Comparison of ENCODE assay signal across 40 cellular contexts in genomic region chr2:125638345-125638744, GRCh38.
"Had no signal": no experiment of that assay in that cellular context is flagged by ENCODE, and none has a peak within 500 bp of the region (broad histone marks: within the 10 kb centered on the region; RNA-seq: fewer than 3 reads in every experiment).

No MANE protein-coding gene starts in this region.

- H3K27ac Mint-ChIP-seq: activated naive CD4-positive, alpha-beta T cell treated with anti-CD3 and anti-CD28 coated beads for 36 hours; activated naive CD4-positive, alpha-beta T cell treated with anti-CD3 and anti-CD28 coated beads, Interleukin-2, amount 10 ng/mL, durations not matched to agents 7 days and 5 days; activated naive CD4-positive, alpha-beta T cell treated with anti-CD3 and anti-CD28 coated beads, Interleukin-2, amount 50 U/mL, for 24 hours; activated naive CD4-positive, alpha-beta T cell treated with anti-CD3 and anti-CD28 coated beads, Interleukin-2, amount 50 U/mL, for 72 hours; activated naive CD8-positive, alpha-beta T cell; activated naive CD8-positive, alpha-beta T cell treated with anti-CD3 and anti-CD28 coated beads for 36 hours; activated naive CD8-positive, alpha-beta T cell treated with anti-CD3 and anti-CD28 coated beads, Interleukin-2, amount 10 ng/mL, durations not matched to agents 7 days and 5 days; activated naive CD8-positive, alpha-beta T cell treated with anti-CD3 and anti-CD28 coated beads, Interleukin-2, amount 50 U/mL, for 24 hours; activated T-cell treated with anti-CD3 and anti-CD28 coated beads, Interleukin-2, amount 50 U/mL, for 24 hours; activated T-cell treated with anti-CD3 and anti-CD28 coated beads, Interleukin-2, amount 50 U/mL, for 72 hours; activated T-helper 1 cell treated with anti-CD3 and anti-CD28 coated beads, Interleukin-12 subunit alpha, Interleukin-12 subunit beta, Interleukin-2, Interleukin-4 antibody, amounts not matched to agents 30 ng/mL and 10 ng/mL and 1 ng/mL, durations not matched to agents 14 hours and 24 hours and 36 hours; activated T-helper 17 cell treated with anti-CD3 and anti-CD28 coated beads, Interleukin-2, amount 50 U/mL, for 72 hours; activated T-helper 2 cell treated with anti-CD3 and anti-CD28 coated beads, Interferon-gamma antibody, Interleukin-2, Interleukin-4, amounts not matched to agents 10 μg/mL and 5 μg/mL and 100 μg/mL, durations not matched to agents 14 hours and 24 hours and 36 hours; brain had no signal

- H3K27me3 Mint-ChIP-seq: activated naive CD4-positive, alpha-beta T cell treated with anti-CD3 and anti-CD28 coated beads, Interleukin-2, amount 10 ng/mL, durations not matched to agents 7 days and 5 days; activated naive CD4-positive, alpha-beta T cell treated with anti-CD3 and anti-CD28 coated beads, Interleukin-2, amount 50 U/mL, for 24 hours; activated naive CD8-positive, alpha-beta T cell; activated naive CD8-positive, alpha-beta T cell treated with anti-CD3 and anti-CD28 coated beads, Interleukin-2, amount 10 ng/mL, durations not matched to agents 7 days and 5 days; activated naive CD8-positive, alpha-beta T cell treated with anti-CD3 and anti-CD28 coated beads, Interleukin-2, amount 50 U/mL, for 24 hours; activated T-cell treated with anti-CD3 and anti-CD28 coated beads, Interleukin-2, amount 50 U/mL, for 24 hours; activated T-helper 17 cell treated with anti-CD3 and anti-CD28 coated beads, Interleukin-2, amount 50 U/mL, for 72 hours; brain; central memory CD8-positive, alpha-beta T cell had no signal

- FAIRE-seq: astrocyte, bronchial epithelial cell had no signal

- H3K9me3 Mint-ChIP-seq: activated naive CD4-positive, alpha-beta T cell treated with anti-CD3 and anti-CD28 coated beads for 36 hours; activated naive CD4-positive, alpha-beta T cell treated with anti-CD3 and anti-CD28 coated beads, Interleukin-2, amount 10 ng/mL, durations not matched to agents 7 days and 5 days; activated naive CD4-positive, alpha-beta T cell treated with anti-CD3 and anti-CD28 coated beads, Interleukin-2, amount 50 U/mL, for 24 hours; activated naive CD8-positive, alpha-beta T cell treated with anti-CD3 and anti-CD28 coated beads, Interleukin-2, amount 10 ng/mL, durations not matched to agents 7 days and 5 days; activated naive CD8-positive, alpha-beta T cell treated with anti-CD3 and anti-CD28 coated beads, Interleukin-2, amount 50 U/mL, for 24 hours; activated T-cell treated with anti-CD3 and anti-CD28 coated beads, Interleukin-2, amount 50 U/mL, for 4 hours; activated T-cell treated with anti-CD3 and anti-CD28 coated beads, Interleukin-2, amount 50 U/mL, for 72 hours; activated T-helper 2 cell treated with anti-CD3 and anti-CD28 coated beads, Interferon-gamma antibody, Interleukin-2, Interleukin-4, amounts not matched to agents 10 μg/mL and 5 μg/mL and 100 μg/mL, durations not matched to agents 14 hours and 24 hours and 36 hours; central memory CD8-positive, alpha-beta T cell had no signal

- ATAC-seq: activated naive CD4-positive, alpha-beta T cell treated with anti-CD3 and anti-CD28 coated beads, Interleukin-2, amount 50 U/mL, for 72 hours; activated naive CD8-positive, alpha-beta T cell treated with anti-CD3 and anti-CD28 coated beads, Interleukin-2, amount 50 U/mL, for 24 hours; activated T-cell treated with anti-CD3 and anti-CD28 coated beads, Interleukin-2, amount 50 U/mL, for 4 hours; activated T-cell treated with anti-CD3 and anti-CD28 coated beads, Interleukin-2, amount 50 U/mL, for 72 hours; activated T-helper 17 cell treated with anti-CD3 and anti-CD28 coated beads, Interleukin-2, amount 50 U/mL, for 72 hours; body of pancreas had no signal

- H3K27ac ChIP-seq: adrenal gland, ascending aorta, body of pancreas, brain microvascular endothelial cell, breast epithelium, cardiac muscle cell had no signal

- H3K36me3 ChIP-seq: adrenal gland, ascending aorta, brain microvascular endothelial cell, breast epithelium, cardiac muscle cell had no signal

- H3K27me3 ChIP-seq: adrenal gland, ascending aorta, body of pancreas, brain microvascular endothelial cell, breast epithelium, cardiac muscle cell had no signal

- H3K4me3 Mint-ChIP-seq: activated naive CD4-positive, alpha-beta T cell treated with anti-CD3 and anti-CD28 coated beads for 36 hours; activated naive CD4-positive, alpha-beta T cell treated with anti-CD3 and anti-CD28 coated beads, Interleukin-2, amount 10 ng/mL, durations not matched to agents 7 days and 5 days; activated naive CD4-positive, alpha-beta T cell treated with anti-CD3 and anti-CD28 coated beads, Interleukin-2, amount 50 U/mL, for 24 hours; activated naive CD8-positive, alpha-beta T cell; activated naive CD8-positive, alpha-beta T cell treated with anti-CD3 and anti-CD28 coated beads for 36 hours; activated naive CD8-positive, alpha-beta T cell treated with anti-CD3 and anti-CD28 coated beads, Interleukin-2, amount 10 ng/mL, durations not matched to agents 7 days and 5 days; activated naive CD8-positive, alpha-beta T cell treated with anti-CD3 and anti-CD28 coated beads, Interleukin-2, amount 50 U/mL, for 24 hours; activated T-cell treated with anti-CD3 and anti-CD28 coated beads, Interleukin-2, amount 50 U/mL, for 24 hours; activated T-cell treated with anti-CD3 and anti-CD28 coated beads, Interleukin-2, amount 50 U/mL, for 4 hours; activated T-cell treated with anti-CD3 and anti-CD28 coated beads, Interleukin-2, amount 50 U/mL, for 72 hours; activated T-helper 1 cell treated with anti-CD3 and anti-CD28 coated beads, Interleukin-12 subunit alpha, Interleukin-12 subunit beta, Interleukin-2, Interleukin-4 antibody, amounts not matched to agents 30 ng/mL and 10 ng/mL and 1 ng/mL, durations not matched to agents 14 hours and 24 hours and 36 hours; activated T-helper 17 cell treated with anti-CD3 and anti-CD28 coated beads, Interleukin-2, amount 50 U/mL, for 72 hours; brain; central memory CD8-positive, alpha-beta T cell had no signal

- H3K9me3 ChIP-seq: adrenal gland, ascending aorta, body of pancreas, breast epithelium had no signal

- H3K36me3 Mint-ChIP-seq: activated naive CD4-positive, alpha-beta T cell treated with anti-CD3 and anti-CD28 coated beads, Interleukin-2, amount 10 ng/mL, durations not matched to agents 7 days and 5 days; activated naive CD4-positive, alpha-beta T cell treated with anti-CD3 and anti-CD28 coated beads, Interleukin-2, amount 50 U/mL, for 24 hours; activated naive CD4-positive, alpha-beta T cell treated with anti-CD3 and anti-CD28 coated beads, Interleukin-2, amount 50 U/mL, for 72 hours; activated naive CD8-positive, alpha-beta T cell; activated naive CD8-positive, alpha-beta T cell treated with anti-CD3 and anti-CD28 coated beads for 36 hours; activated naive CD8-positive, alpha-beta T cell treated with anti-CD3 and anti-CD28 coated beads, Interleukin-2, amount 10 ng/mL, durations not matched to agents 7 days and 5 days; brain had no signal

- H3K4me1 ChIP-seq: adrenal gland, ascending aorta, body of pancreas, breast epithelium had no signal

- H3K4me3 ChIP-seq: adrenal gland, ascending aorta, body of pancreas, breast epithelium, cardiac muscle cell had no signal

- DNase-seq: activated effector memory CD4-positive, alpha-beta T cell treated with anti-CD3 and anti-CD28 coated beads, Interleukin-2, amount 50 U/mL, for 16 hours; activated effector memory CD4-positive, alpha-beta T cell treated with Interleukin-2 at 50 U/mL for 16 hours; activated gamma-delta T cell; activated gamma-delta T cell treated with Interleukin-2 at 50 U/mL for 16 hours; activated naive CD4-positive, alpha-beta T cell; activated naive CD4-positive, alpha-beta T cell treated with anti-CD3 and anti-CD28 coated beads for 36 hours; activated naive CD4-positive, alpha-beta T cell treated with anti-CD3 and anti-CD28 coated beads, Interleukin-2, amount 10 ng/mL, durations not matched to agents 7 days and 5 days; activated naive CD4-positive, alpha-beta T cell treated with anti-CD3 and anti-CD28 coated beads, Interleukin-2, amount 50 U/mL, for 16 hours; activated naive CD4-positive, alpha-beta T cell treated with Interleukin-2 at 50 U/mL for 16 hours; activated naive CD8-positive, alpha-beta T cell treated with anti-CD3 and anti-CD28 coated beads for 36 hours; activated naive CD8-positive, alpha-beta T cell treated with anti-CD3 and anti-CD28 coated beads, Interleukin-2, amount 10 ng/mL, durations not matched to agents 7 days and 5 days; activated naive CD8-positive, alpha-beta T cell treated with anti-CD3 and anti-CD28 coated beads, Interleukin-2, amount 50 U/mL, for 24 hours; activated T-cell treated with anti-CD3 and anti-CD28 coated beads, Interleukin-2, amount 50 U/mL, for 1 hour; activated T-cell treated with anti-CD3 and anti-CD28 coated beads, Interleukin-2, amount 50 U/mL, for 24 hours; activated T-cell treated with anti-CD3 and anti-CD28 coated beads, Interleukin-2, amount 50 U/mL, for 4 hours; activated T-cell treated with anti-CD3 and anti-CD28 coated beads, Interleukin-2, amount 50 U/mL, for 48 hours; activated T-cell treated with anti-CD3 and anti-CD28 coated beads, Interleukin-2, amount 50 U/mL, for 72 hours; adrenal gland; amniotic stem cell; amygdala; anterior cingulate cortex; aorta; body of pancreas; brain microvascular endothelial cell; caudate nucleus; central memory CD4-positive, alpha-beta T cell; cerebellar nuclear complex had no signal

- H3K4me1 Mint-ChIP-seq: activated naive CD4-positive, alpha-beta T cell treated with anti-CD3 and anti-CD28 coated beads, Interleukin-2, amount 10 ng/mL, durations not matched to agents 7 days and 5 days; activated naive CD4-positive, alpha-beta T cell treated with anti-CD3 and anti-CD28 coated beads, Interleukin-2, amount 50 U/mL, for 24 hours; activated naive CD8-positive, alpha-beta T cell treated with anti-CD3 and anti-CD28 coated beads for 36 hours; activated naive CD8-positive, alpha-beta T cell treated with anti-CD3 and anti-CD28 coated beads, Interleukin-2, amount 10 ng/mL, durations not matched to agents 7 days and 5 days; activated naive CD8-positive, alpha-beta T cell treated with anti-CD3 and anti-CD28 coated beads, Interleukin-2, amount 50 U/mL, for 24 hours; activated T-helper 17 cell treated with anti-CD3 and anti-CD28 coated beads, Interleukin-2, amount 50 U/mL, for 72 hours; central memory CD8-positive, alpha-beta T cell had no signal
